9 cellular contexts compared by ENCODE assay signal in the genomic region with DNA sequence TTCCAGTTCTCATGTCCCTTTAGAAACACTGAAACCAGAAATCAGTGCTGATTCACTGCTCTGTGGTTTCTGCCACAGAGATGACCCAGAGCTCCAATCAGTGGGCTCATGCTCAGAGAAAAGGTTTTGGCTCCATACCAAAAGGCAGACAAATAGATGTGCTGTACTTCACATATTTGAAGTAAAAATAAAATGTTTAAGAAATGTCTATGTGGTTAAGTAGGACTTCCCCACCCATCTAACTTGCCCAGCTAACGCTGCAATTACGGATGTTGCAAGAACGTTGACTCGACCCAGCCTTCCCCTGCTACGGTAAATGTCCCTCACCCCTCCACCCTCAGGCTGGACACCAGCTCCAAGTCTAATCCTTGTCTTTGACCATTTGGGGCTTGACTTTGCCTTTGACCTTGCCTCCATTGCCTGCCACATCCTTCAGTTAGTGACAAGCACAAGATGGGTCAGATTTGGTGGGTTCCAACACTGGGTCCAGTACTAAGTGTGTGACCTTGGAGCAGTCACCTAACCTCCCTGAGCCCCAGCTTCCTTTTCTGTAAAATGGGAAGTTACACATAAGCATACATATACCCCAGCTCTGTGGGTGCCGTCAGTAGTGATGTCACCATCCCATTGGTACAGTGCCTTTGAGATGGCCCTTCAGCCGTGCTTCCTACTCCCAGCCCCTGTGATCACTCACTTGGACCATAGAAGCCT.
DNase-seq lines count a peak whose midpoint lies in the region; ATAC-seq and TF ChIP-seq lines count a peak whose summit lies in the region.
"Had no signal": no experiment of that assay in that cellular context is flagged by ENCODE, and none has a peak within 500 bp of the region (broad histone marks: within the 10 kb centered on the region; RNA-seq: fewer than 3 reads in every experiment).

No MANE protein-coding gene starts in this region.

- H3K4me1 Mint-ChIP-seq in chondrocyte (ENCODE audit: low read depth) (peaks cover 60% of the 10 kb centered on the region), memory B cell (peaks cover 24% of the 10 kb centered on the region)

- H3K27ac Mint-ChIP-seq in chondrocyte (ENCODE audit: unreplicated experiment): peak overlapping the region; percentile 96
- no peak overlapping the region for H3K27ac Mint-ChIP-seq in memory B cell

- ATAC-seq in memory B cell (ENCODE audit: low read depth): peak; percentile 9
- ATAC-seq in GM19467 (IDR thresholded peaks at IDR 0.05; ENCODE audit: unreplicated experiment): no peak
- ATAC-seq in GM21576 (IDR thresholded peaks at IDR 0.05; ENCODE audit: unreplicated experiment): no peak
- ATAC-seq in HG02981 (IDR thresholded peaks at IDR 0.05; ENCODE audit: unreplicated experiment): no peak

- TF ChIP-seq CTCF in chondrocyte (IDR thresholded peaks at IDR 0.05): no peak

- DNase-seq in AG08396 (ENCODE audit: low spot score): peak; percentile 86
- DNase-seq in Kasumi-1 (lab: John Stamatoyannopoulos, UW): peak; percentile 23 to 34
- no peak for DNase-seq in chondrocyte (ENCODE audit: low spot score)
- DNase-seq in memory B cell (ENCODE audit: low spot score in 2 of 2): no peak
- no peak for DNase-seq in stimulated activated CD4-positive, alpha-beta T cell treated with anti-CD3 and anti-CD28 coated beads, Interleukin-4, amount 100 ng/mL, for 24 hours
- DNase-seq: stimulated activated CD8-positive, alpha-beta memory T cell treated with anti-CD3 and anti-CD28 coated beads, Interleukin-4, amount 100 ng/mL, for 48 hours had no signal

- H3K9me3 Mint-ChIP-seq in chondrocyte (ENCODE audit: low read depth) (no peaks in the 10 kb centered on the region), memory B cell (no peaks in the 10 kb centered on the region)

- peaks cover 7% of the 10 kb centered on the region for H3K36me3 Mint-ChIP-seq in chondrocyte (ENCODE audit: low read depth)
- H3K36me3 Mint-ChIP-seq in memory B cell: peaks cover 3% of the 10 kb centered on the region

- H3K27me3 Mint-ChIP-seq in chondrocyte (ENCODE audit: low read depth): peaks cover 5% of the 10 kb centered on the region
- peaks cover 7% of the 10 kb centered on the region for H3K27me3 Mint-ChIP-seq in memory B cell

- no peak overlapping the region for H3K4me3 Mint-ChIP-seq in chondrocyte (ENCODE audit: unreplicated experiment)
- no peak overlapping the region for H3K4me3 Mint-ChIP-seq in memory B cell

Comparison
In these comparisons a context has a peak if more than half of its experiments do, and no peak if none do; other contexts are left out.
1. DNase-seq: peak in AG08396 (single experiment) and Kasumi-1 (2 of 2); none in chondrocyte (single experiment), memory B cell (0 of 2) and stimulated activated CD4-positive, alpha-beta T cell treated with anti-CD3 and anti-CD28 coated beads, Interleukin-4, amount 100 ng/mL, for 24 hours (single experiment).